In genomic region chr7:67614843-67615242, GRCh38 we compare ENCODE assay signal across 7 cellular contexts.
"Had no signal": no experiment of that assay in that cellular context is flagged by ENCODE, and none has a peak within 500 bp of the region (broad histone marks: within the 10 kb centered on the region; RNA-seq: fewer than 3 reads in every experiment).

No MANE protein-coding gene starts in this region.

- ATAC-seq: GM23338, HepG2 had no signal

- H3K27ac ChIP-seq: HL-60 had no signal

- FAIRE-seq: H1, H54, HepG2 had no signal

- H2AFZ ChIP-seq: GM23338 had no signal

- H3K4me3 ChIP-seq: GM23338 had no signal

- DNase-seq: H9, HCEC 1CT had no signal

- H3K4me2 ChIP-seq: GM23338 had no signal
